Comparison of ENCODE assay signal across 18 cellular contexts in the genomic region with DNA sequence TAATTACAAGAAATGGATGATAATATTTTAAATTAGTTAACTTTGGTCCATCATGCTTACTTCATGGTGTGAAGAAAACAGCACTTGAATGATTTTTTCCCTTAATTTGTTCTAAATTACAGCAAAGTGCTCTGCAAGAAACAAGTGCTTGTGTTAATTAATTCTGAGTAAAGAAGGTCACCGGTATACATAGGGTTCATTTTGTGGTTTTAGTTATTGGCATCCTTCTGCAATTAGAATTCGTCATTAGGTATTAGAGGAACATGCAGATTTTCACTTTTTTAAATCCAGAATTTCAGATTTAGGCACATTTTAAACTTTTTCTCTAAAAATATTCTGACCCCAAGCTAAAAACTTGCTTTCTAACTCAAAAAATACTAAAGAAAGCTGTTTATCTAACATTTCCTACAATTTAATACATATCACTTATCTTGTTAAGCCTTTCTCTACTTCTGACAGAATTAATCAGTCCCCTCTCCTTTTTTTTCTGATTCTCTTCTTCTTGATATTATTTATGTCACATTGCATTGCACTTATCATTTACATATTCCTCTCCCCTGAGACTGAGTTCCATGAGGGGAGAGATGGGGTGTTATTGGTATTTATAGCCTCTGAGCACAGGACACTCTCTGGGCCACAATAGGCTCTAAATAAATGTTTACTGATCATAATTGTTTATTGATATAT. TPM values are rescaled to one million over a fixed set of nuclear protein-coding genes. Genes with fewer than 3 reads are reported as not detected.
A peak's percentile ranks its signal among the peaks of the same experiment; 100 is the strongest.
DNase-seq lines count a peak whose midpoint lies in the region; ATAC-seq, FAIRE-seq and TF ChIP-seq lines count a peak whose summit lies in the region.
"Had no signal": no experiment of that assay in that cellular context is flagged by ENCODE, and none has a peak within 500 bp of the region (broad histone marks: within the 10 kb centered on the region; RNA-seq: fewer than 3 reads in every experiment).

No MANE protein-coding gene starts in this region.

- H3K36me3 ChIP-seq in BLaER1 (no peaks in the 10 kb centered on the region), OCI-LY3 (replicated peaks; ENCODE audit: low read depth, low read length) (no peaks in the 10 kb centered on the region), smooth muscle cell (ENCODE audit: low read depth) (no peaks in the 10 kb centered on the region)
- H3K36me3 ChIP-seq: esophagus muscularis mucosa had no signal

- DNase-seq in GM19239 (ENCODE audit: insufficient read length, low spot score) (no peak), amygdala (lab: John Stamatoyannopoulos, UW) (no peak), H4 (ENCODE audit: low spot score) (no peak), smooth muscle cell (lab: John Stamatoyannopoulos, UW; ENCODE audit: unreplicated experiment) (no peak)
- DNase-seq: activated CD4-positive, alpha-beta T cell treated with anti-CD3 and anti-CD28 coated beads, Interleukin-2, amount 10 ng/mL, durations not matched to agents 7 days and 5 days; activated naive CD4-positive, alpha-beta T cell treated with anti-CD3 and anti-CD28 coated beads, Interleukin-2, amount 50 U/mL, for 16 hours; CD4-positive, alpha-beta T cell; dermis blood vessel endothelial cell; mammary epithelial cell; NCI-H2081 treated with DMSO at 0.1 percent for 48 hours; NCI-H526 had no signal

- H3K9ac ChIP-seq in BLaER1 (no peak overlapping the region), OCI-LY3 (ENCODE audit: low read length) (0 out of 2 replicates have a peak overlapping the region, but pooled peaks have one; percentile 7), smooth muscle cell (ENCODE audit: low read depth) (no peak overlapping the region)

- 97% methylated on average over 2 of the region's 2 CpGs for WGBS in smooth muscle cell (ENCODE audit: low lambda C conversion rate)

- peak overlapping the region; percentile 74 for H3K4me2 ChIP-seq in BLaER1
- H3K4me2 ChIP-seq in OCI-LY3 (ENCODE audit: low read length) = peak overlapping the region; percentile 75
- no peak overlapping the region for H3K4me2 ChIP-seq in smooth muscle cell
- H3K4me2 ChIP-seq: A549 had no signal

- H3K4me1 ChIP-seq in BLaER1 = peaks cover 27% of the 10 kb centered on the region
- H3K4me1 ChIP-seq in OCI-LY3 (ENCODE audit: low read length) = peaks cover 16% of the 10 kb centered on the region
- H3K4me1 ChIP-seq in smooth muscle cell (ENCODE audit: low read depth) = no peaks in the 10 kb centered on the region
- H3K4me1 ChIP-seq: A549 had no signal

- H4K20me1 ChIP-seq in BLaER1 (no peaks in the 10 kb centered on the region), OCI-LY3 (ENCODE audit: insufficient read depth, low read length) (no peaks in the 10 kb centered on the region), smooth muscle cell (ENCODE audit: low read depth) (no peaks in the 10 kb centered on the region)

- H3K79me2 ChIP-seq in OCI-LY3 (ENCODE audit: low read length) = no peaks in the 10 kb centered on the region
- H3K79me2 ChIP-seq in smooth muscle cell (ENCODE audit: low read depth) = no peaks in the 10 kb centered on the region

- H3K27me3 ChIP-seq in BLaER1 (no peaks in the 10 kb centered on the region), OCI-LY3 (ENCODE audit: low read depth, low read length) (no peaks in the 10 kb centered on the region), smooth muscle cell (ENCODE audit: low read depth) (no peaks in the 10 kb centered on the region)
- H3K27me3 ChIP-seq: esophagus muscularis mucosa had no signal

- peak; percentile 25 for ATAC-seq in HG03025 (IDR thresholded peaks at IDR 0.05; ENCODE audit: low FRiP score, unreplicated experiment)
- ATAC-seq in HG03175 (IDR thresholded peaks at IDR 0.05; ENCODE audit: unreplicated experiment) = no peak
- ATAC-seq: A549; natural killer cell treated with Interleukin-12 subunit alpha and Interleukin-12 subunit beta and Interleukin-15 and Interleukin-18, amount 100 ng/mL, for 72 hours had no signal

- H2AFZ ChIP-seq in OCI-LY3 (ENCODE audit: low read depth, low read length) (no peak overlapping the region), smooth muscle cell (ENCODE audit: low read depth) (no peak overlapping the region)

- no peak overlapping the region for H3K4me3 ChIP-seq in BLaER1
- H3K4me3 ChIP-seq in OCI-LY3 (ENCODE audit: low read length) = peak overlapping the region; percentile 45
- H3K4me3 ChIP-seq in smooth muscle cell = no peak overlapping the region
- H3K4me3 ChIP-seq: A549, esophagus muscularis mucosa had no signal

- H3K9me3 ChIP-seq in BLaER1 (peaks cover 3% of the 10 kb centered on the region), OCI-LY3 (ENCODE audit: insufficient read depth, low read length) (no peaks in the 10 kb centered on the region), smooth muscle cell (replicated peaks; ENCODE audit: low read depth) (no peaks in the 10 kb centered on the region)

- TF ChIP-seq CTCF in OCI-LY3 (IDR thresholded peaks at IDR 0.05; ENCODE audit: low read depth, low read length) (no peak), smooth muscle cell (IDR thresholded peaks at IDR 0.05; ENCODE audit: borderline replicate concordance, insufficient read depth, poor library complexity, severe bottlenecking) (no peak)

- FAIRE-seq in GM19239 (lab: Jason Lieb, UNC) = peak; percentile 80
- FAIRE-seq: A549 had no signal

- H3K27ac ChIP-seq in BLaER1 (no peak overlapping the region), OCI-LY3 (ENCODE audit: low read length) (no peak overlapping the region; the same call in 1 of the 2 replicates), smooth muscle cell (ENCODE audit: low read depth) (no peak overlapping the region)
- H3K27ac ChIP-seq: A549, esophagus muscularis mucosa had no signal

- no peaks in the 10 kb centered on the region for H3F3A ChIP-seq in smooth muscle cell (ENCODE audit: low read depth)

RNA-seq across cellular contexts. Expression of a gene that starts 28.6 kb away (rescaled TPM):
- total RNA-seq in H4 (2014; rRNA removed; shearing (Covaris generic)) = not detected in 2 replicates
- not detected in 2 replicates for total RNA-seq in smooth muscle cell
- polyA plus RNA-seq in smooth muscle cell = 0.06 and 0.48 TPM in 2 replicates
